Comparison of ENCODE assay signal across 14 cellular contexts in genomic region chr18:58046794-58047555, GRCh38. TPM values are rescaled to one million over a fixed set of nuclear protein-coding genes. Genes with fewer than 3 reads are reported as not detected.
DNase-seq lines count a peak whose midpoint lies in the region; ATAC-seq, FAIRE-seq and TF ChIP-seq lines count a peak whose summit lies in the region.
"Had no signal": no experiment of that assay in that cellular context is flagged by ENCODE, and none has a peak within 500 bp of the region (broad histone marks: within the 10 kb centered on the region; RNA-seq: fewer than 3 reads in every experiment).

No MANE protein-coding gene starts in this region.

- peaks cover 14% of the 10 kb centered on the region for H3K4me1 Mint-ChIP-seq in endothelial cell (ENCODE audit: unreplicated experiment)
- peaks cover 37% of the 10 kb centered on the region for H3K4me1 Mint-ChIP-seq in neural crest cell

- H3K36me3 Mint-ChIP-seq in endothelial cell (ENCODE audit: low read depth, unreplicated experiment) (no peaks in the 10 kb centered on the region), neural crest cell (ENCODE audit: low read depth) (no peaks in the 10 kb centered on the region)
- H3K36me3 Mint-ChIP-seq: CD4-positive, CD25-positive, alpha-beta regulatory T cell had no signal

- H3K27ac Mint-ChIP-seq in endothelial cell (ENCODE audit: unreplicated experiment) (no peak overlapping the region), neural crest cell (ENCODE audit: unreplicated experiment) (no peak overlapping the region)

- H3K4me3 Mint-ChIP-seq in endothelial cell (ENCODE audit: unreplicated experiment) (peak overlapping the region; percentile 96), neural crest cell (peak overlapping the region; percentile 97)

- H3K9me3 Mint-ChIP-seq in endothelial cell (ENCODE audit: unreplicated experiment) (no peaks in the 10 kb centered on the region), neural crest cell (no peaks in the 10 kb centered on the region)

- ATAC-seq in GM19395 (IDR thresholded peaks at IDR 0.05; ENCODE audit: unreplicated experiment) (no peak), GM18907 (IDR thresholded peaks at IDR 0.05; ENCODE audit: unreplicated experiment) (no peak)
- ATAC-seq: activated CD4-positive, CD25-positive, alpha-beta regulatory T cell treated with anti-CD3 and anti-CD28 coated beads, Interleukin-2, amount 50 U/mL, for 24 hours had no signal

- in situ Hi-C loops in Caki2 (cut with HindIII; ENCODE audit: low pct_unique_long_range_greater_than_20kb, low sequenced_read_pairs), result no loop called here

- H3K27me3 Mint-ChIP-seq in endothelial cell (ENCODE audit: unreplicated experiment) (peaks cover 7% of the 10 kb centered on the region), neural crest cell (ENCODE audit: low read depth) (peaks cover 4% of the 10 kb centered on the region)

- DNase-seq in Caki2 (ENCODE audit: low read depth), result peak; percentile 53
- peak; percentile 29 for DNase-seq in NCI-H69 (lab: John Stamatoyannopoulos, UW)
- no peak for DNase-seq in endothelial cell (ENCODE audit: low spot score)
- DNase-seq in neural crest cell (ENCODE audit: low read depth, low spot score), result no peak
- no peak for DNase-seq in GM19239 (ENCODE audit: insufficient read length, low spot score)
- DNase-seq in NCI-H2196 treated with DMSO at 0.1 percent for 48 hours (lab: John Stamatoyannopoulos, UW; ENCODE audit: unreplicated experiment), result no peak
- DNase-seq: CD4-positive, CD25-positive, alpha-beta regulatory T cell; NCI-H2171; ovary; uterus had no signal

- TF ChIP-seq CTCF in endothelial cell (IDR thresholded peaks at IDR 0.05; ENCODE audit: unreplicated experiment), result no peak
- TF ChIP-seq CTCF in neural crest cell (conservative IDR thresholded peaks at IDR 0.05), result peak; percentile 13

- no peak for FAIRE-seq in GM19239 (lab: Jason Lieb, UNC)
- FAIRE-seq: GM12891 had no signal

RNA-seq across cellular contexts. Expression of gene NEDD4L, which starts 2.9 kb away (rescaled TPM):
- total RNA-seq in Caki2 (2014; rRNA removed; shearing (Covaris generic); ENCODE audit: low replicate concordance), result 39.1 and 47.8 TPM in 2 replicates
- 42.8 TPM for total RNA-seq in endothelial cell (ENCODE audit: unreplicated experiment)
- total RNA-seq in neural crest cell, result 37.3 and 41.4 TPM in 2 replicates

Comparison
In these comparisons a context has a peak if more than half of its experiments do, and no peak if none do; other contexts are left out.
1. DNase-seq: peak in Caki2 (single experiment) and NCI-H69 (single experiment); none in endothelial cell (single experiment), neural crest cell (single experiment), GM19239 (single experiment) and NCI-H2196 treated with DMSO at 0.1 percent for 48 hours (single experiment).